Comparison of ENCODE assay signal across 1 cellular context in the genomic region with DNA sequence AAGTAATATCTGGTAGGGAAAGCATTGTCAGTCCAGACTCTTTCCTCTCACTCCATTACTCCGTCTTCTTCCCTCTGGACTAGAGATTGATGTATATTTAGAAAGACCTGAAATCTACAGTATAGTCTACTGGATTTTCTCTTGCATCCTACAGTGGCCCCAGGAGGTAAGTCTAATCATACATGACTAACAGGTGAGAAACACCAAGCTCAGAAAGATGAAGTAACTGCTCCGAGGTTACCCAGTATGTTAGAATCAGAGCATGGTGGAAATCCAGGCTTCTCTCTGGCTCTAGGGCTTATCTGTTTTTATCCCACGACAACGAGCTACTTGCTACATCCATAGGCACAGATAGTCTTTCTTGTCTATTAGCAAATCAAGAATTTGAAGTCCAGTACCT.
TF ChIP-seq lines count a peak whose summit lies in the region.

No MANE protein-coding gene starts in this region.

TF ChIP-seq in SK-N-SH, 30 proteins besides CTCF, POLR2A, EP300 and RAD21 (continued from another document):
- TF ChIP-seq, protein P1, sequence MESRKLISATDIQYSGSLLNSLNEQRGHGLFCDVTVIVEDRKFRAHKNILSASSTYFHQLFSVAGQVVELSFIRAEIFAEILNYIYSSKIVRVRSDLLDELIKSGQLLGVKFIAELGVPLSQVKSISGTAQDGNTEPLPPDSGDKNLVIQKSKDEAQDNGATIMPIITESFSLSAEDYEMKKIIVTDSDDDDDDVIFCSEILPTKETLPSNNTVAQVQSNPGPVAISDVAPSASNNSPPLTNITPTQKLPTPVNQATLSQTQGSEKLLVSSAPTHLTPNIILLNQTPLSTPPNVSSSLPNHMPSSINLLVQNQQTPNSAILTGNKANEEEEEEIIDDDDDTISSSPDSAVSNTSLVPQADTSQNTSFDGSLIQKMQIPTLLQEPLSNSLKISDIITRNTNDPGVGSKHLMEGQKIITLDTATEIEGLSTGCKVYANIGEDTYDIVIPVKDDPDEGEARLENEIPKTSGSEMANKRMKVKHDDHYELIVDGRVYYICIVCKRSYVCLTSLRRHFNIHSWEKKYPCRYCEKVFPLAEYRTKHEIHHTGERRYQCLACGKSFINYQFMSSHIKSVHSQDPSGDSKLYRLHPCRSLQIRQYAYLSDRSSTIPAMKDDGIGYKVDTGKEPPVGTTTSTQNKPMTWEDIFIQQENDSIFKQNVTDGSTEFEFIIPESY (IDR thresholded peaks at IDR 0.05; ENCODE audit: borderline replicate concordance, low read depth), result no peak
- TF ChIP-seq, protein P2, sequence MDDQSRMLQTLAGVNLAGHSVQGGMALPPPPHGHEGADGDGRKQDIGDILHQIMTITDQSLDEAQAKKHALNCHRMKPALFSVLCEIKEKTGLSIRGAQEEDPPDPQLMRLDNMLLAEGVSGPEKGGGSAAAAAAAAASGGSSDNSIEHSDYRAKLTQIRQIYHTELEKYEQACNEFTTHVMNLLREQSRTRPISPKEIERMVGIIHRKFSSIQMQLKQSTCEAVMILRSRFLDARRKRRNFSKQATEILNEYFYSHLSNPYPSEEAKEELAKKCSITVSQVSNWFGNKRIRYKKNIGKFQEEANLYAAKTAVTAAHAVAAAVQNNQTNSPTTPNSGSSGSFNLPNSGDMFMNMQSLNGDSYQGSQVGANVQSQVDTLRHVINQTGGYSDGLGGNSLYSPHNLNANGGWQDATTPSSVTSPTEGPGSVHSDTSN (IDR thresholded peaks at IDR 0.05), result no peak
- TF ChIP-seq GABPA (IDR thresholded peaks at IDR 0.05; ENCODE audit: low read depth) (no peak), CHD2 (IDR thresholded peaks at IDR 0.05; ENCODE audit: low read length, partially characterized antibody) (no peak), POLR2AphosphoS5 (IDR thresholded peaks at IDR 0.05; ENCODE audit: low read depth, low read length) (no peak), RFX5 (IDR thresholded peaks at IDR 0.05; ENCODE audit: low read length) (no peak)
